In the genomic region with DNA sequence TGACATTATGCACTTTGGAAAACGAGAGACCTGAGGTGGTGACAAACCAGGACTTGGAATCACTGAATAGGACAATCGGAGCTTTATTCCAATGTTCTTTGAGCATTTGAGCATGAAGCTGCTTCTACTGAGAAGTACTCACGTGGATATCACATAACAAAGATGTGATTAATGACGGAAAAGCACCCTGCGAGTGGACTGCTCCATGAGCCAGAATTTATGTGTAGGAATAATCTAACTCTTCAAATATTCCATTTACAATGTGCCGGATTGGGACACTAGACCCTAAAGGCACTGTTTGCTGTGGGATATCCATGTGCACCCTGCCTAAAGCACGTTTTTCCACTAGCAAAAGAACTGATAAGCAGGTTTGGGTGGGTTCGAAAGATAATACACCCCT, we compare ENCODE assay signal across 8 cellular contexts. TPM values are rescaled to one million over a fixed set of nuclear protein-coding genes. Genes with fewer than 3 reads are reported as not detected.
A peak's percentile ranks its signal among the peaks of the same experiment; 100 is the strongest.
DNase-seq lines count a peak whose midpoint lies in the region; ATAC-seq and TF ChIP-seq lines count a peak whose summit lies in the region.

No MANE protein-coding gene starts in this region.

- intact Hi-C loops in heart left ventricle (cut with DNase I) (loop anchor here (1.0 to 10.0 kb wide), 16 partner anchors 47 to 224 kb away; partner anchors contain the start of genes CDKN1B (in 5 of the 10), CREBL2 (in 5 of the 10), GPR19 (in 3 of the 10) and APOLD1 (in 1 of the 10)), cardiac septum (cut with DNase I) (loop anchor here (2.0 to 5.0 kb wide), 5 partner anchors 89 to 166 kb away; partner anchors contain the start of gene GPR19)

- TF ChIP-seq CTCF in heart left ventricle (IDR thresholded peaks at IDR 0.05) (no peak), lung (IDR thresholded peaks at IDR 0.05; ENCODE audit: control extremely low read depth, extremely low read depth) (no peak), upper lobe of left lung (IDR thresholded peaks at IDR 0.05) (no peak)

- peaks cover 0 to 8% (median 0%) of the 10 kb centered on the region in 12 donors for H3K9me3 ChIP-seq in heart left ventricle
- no peaks in the 10 kb centered on the region for H3K9me3 ChIP-seq in lung (ENCODE audit: control insufficient read depth in 2 of 2, insufficient read depth in 1 of 2, low read length in 1 of 2)
- H3K9me3 ChIP-seq in upper lobe of left lung, result no peaks in the 10 kb centered on the region

- TF ChIP-seq EP300 in upper lobe of left lung (IDR thresholded peaks at IDR 0.05), result no peak

- no peak for ATAC-seq in heart left ventricle
- ATAC-seq in lung (ENCODE audit: insufficient read depth, low FRiP score), result no peak
- ATAC-seq in upper lobe of left lung (ENCODE audit: low FRiP score in 2 of 2), result no peak
- no peak for ATAC-seq in GM21576 (IDR thresholded peaks at IDR 0.05; ENCODE audit: unreplicated experiment)

- H3K4me3 ChIP-seq in heart left ventricle, result peak overlapping the region in 5 of 12 donors; percentile 51 to 89 (median 75)
- H3K4me3 ChIP-seq in lung, result no peak overlapping the region
- H3K4me3 ChIP-seq in upper lobe of left lung, result peak overlapping the region in 1 of 4 donors; percentile 77

- TF ChIP-seq POLR2A in heart left ventricle (IDR thresholded peaks at IDR 0.05) (no peak), upper lobe of left lung (IDR thresholded peaks at IDR 0.05) (peak in 1 of 4 donors; percentile 13)

- H3K27me3 ChIP-seq in heart left ventricle (no peaks in the 10 kb centered on the region), lung (ENCODE audit: control insufficient read depth, insufficient read depth) (no peaks in the 10 kb centered on the region), upper lobe of left lung (no peaks in the 10 kb centered on the region)

- 36 to 41% (median 37%) methylated on average over 8 of the region's 8 CpGs for WGBS in heart left ventricle, 4 donors
- WGBS in lung, 2 donors, result 46 to 67% methylated on average over 8 of the region's 8 CpGs
- WGBS in upper lobe of left lung, 2 donors, result 43 to 47% methylated on average over 8 of the region's 8 CpGs

- DNase-seq in heart left ventricle (no peak), cardiac septum (ENCODE audit: low spot score) (no peak), astrocyte of the hippocampus (ENCODE audit: low read depth, low spot score) (peak; percentile 40), lung (ENCODE audit: low spot score) (no peak), upper lobe of left lung (no peak), NCI-H2081 treated with DMSO at 0.1 percent for 48 hours (lab: John Stamatoyannopoulos, UW) (no peak), NCI-H2029 (lab: John Stamatoyannopoulos, UW) (no peak)

- H3K36me3 ChIP-seq in heart left ventricle (peaks cover 0 to 3% (median 0%) of the 10 kb centered on the region in 9 donors), lung (ENCODE audit: control insufficient read depth in 2 of 2, insufficient read depth in 2 of 2, low read length in 2 of 2) (no peaks in the 10 kb centered on the region), upper lobe of left lung (no peaks in the 10 kb centered on the region)

- H3K27ac ChIP-seq in heart left ventricle, result peak overlapping the region; percentile 97 to 100 (median 99)
- peak overlapping the region; percentile 74 to 93 for H3K27ac ChIP-seq in lung (ENCODE audit: low read depth in 1 of 2, low read length in 1 of 2)
- H3K27ac ChIP-seq in upper lobe of left lung, result peak overlapping the region; percentile 100

- H3K4me1 ChIP-seq in heart left ventricle (peaks cover 0 to 35% (median 30%) of the 10 kb centered on the region in 12 donors), lung (ENCODE audit: control insufficient read depth in 2 of 2, insufficient read depth in 2 of 2, low read length in 2 of 2) (peaks cover 0 to 13% of the 10 kb centered on the region in 2 donors), upper lobe of left lung (peaks cover 15 to 31% (median 21%) of the 10 kb centered on the region in 4 donors)

RNA-seq across cellular contexts. Expression of gene DUSP16, which starts 0.9 kb away (rescaled TPM):
- total RNA-seq in heart left ventricle (10 to 100 TPM in 8 of 9 donors, 1 to 10 TPM in 1; 9.7 to 24.7 (median 15.5) TPM), cardiac septum (24.5 TPM), lung (10 to 100 TPM; 27.6 to 40.0 TPM), upper lobe of left lung (10 to 100 TPM; 23.7 to 51.6 (median 41.7) TPM)
- polyA plus RNA-seq in heart left ventricle (10 to 100 TPM in 1 of 2 donors, 1 to 10 TPM in 1; 2.5 to 10.4 TPM), lung (10 to 100 TPM; 11.1 to 24.1 TPM)

RNA-seq across cellular contexts. Expression of gene CREBL2, which starts 48.1 kb away (rescaled TPM):
- total RNA-seq in heart left ventricle, result 10 to 100 TPM; 15.5 to 30.0 (median 19.9) TPM
- polyA plus RNA-seq in heart left ventricle, result 10 to 100 TPM in 1 of 2 donors, 1 to 10 TPM in 1; 8.8 to 15.6 TPM
- total RNA-seq in cardiac septum, result 20.0 TPM
- 10 to 100 TPM; 32.2 to 50.5 TPM for total RNA-seq in lung
- polyA plus RNA-seq in lung, result 10 to 100 TPM; 18.3 to 23.1 TPM
- total RNA-seq in upper lobe of left lung, result 10 to 100 TPM; 40.1 to 74.2 (median 48.2) TPM
